Comparison of ENCODE assay signal across 1 cellular context in the genomic region with DNA sequence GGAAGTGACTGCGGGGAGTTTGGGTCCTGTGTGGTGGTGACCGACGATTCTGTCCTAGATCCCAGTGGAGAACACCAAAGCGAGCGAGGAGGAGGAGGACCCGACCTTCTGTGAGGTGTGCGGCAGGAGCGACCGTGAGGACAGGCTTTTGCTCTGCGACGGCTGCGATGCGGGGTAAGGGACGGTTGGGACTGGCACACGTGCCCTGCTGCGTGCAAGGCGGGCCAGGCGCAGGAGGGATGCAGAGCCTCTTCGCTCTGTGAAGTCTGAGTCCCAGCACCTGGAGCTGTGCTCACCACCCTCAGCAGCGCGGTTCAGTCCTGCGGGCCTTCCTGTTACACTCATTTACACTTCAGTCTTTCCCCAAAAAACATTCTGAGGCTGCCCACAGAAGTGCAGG.
TF ChIP-seq lines count a peak whose summit lies in the region.

No MANE protein-coding gene starts in this region.

TF ChIP-seq in GM12878, 131 proteins besides CTCF, POLR2A, EP300 and RAD21:
- TF ChIP-seq ESRRA (IDR thresholded peaks at IDR 0.05; ENCODE audit: low read length): no peak
- no peak for TF ChIP-seq NR2F1 (conservative IDR thresholded peaks at IDR 0.05)
- no peak for TF ChIP-seq RUNX3 (IDR thresholded peaks at IDR 0.05; ENCODE audit: low read length)
- TF ChIP-seq ZSCAN29 (IDR thresholded peaks at IDR 0.05): no peak
- TF ChIP-seq SRF (IDR thresholded peaks at IDR 0.05; ENCODE audit: low read depth in 2 of 2, low read length in 2 of 2): no peak
- no peak for TF ChIP-seq HCFC1 (IDR thresholded peaks at IDR 0.05; ENCODE audit: low read length)
- TF ChIP-seq IKZF2 (IDR thresholded peaks at IDR 0.05): no peak
